Comparison of ENCODE assay signal across 17 cellular contexts in genomic region chr9:3929345-3930150, GRCh38.
"Had no signal": no experiment of that assay in that cellular context is flagged by ENCODE, and none has a peak within 500 bp of the region (broad histone marks: within the 10 kb centered on the region; RNA-seq: fewer than 3 reads in every experiment).

No MANE protein-coding gene starts in this region.

- H3K36me3 ChIP-seq: adrenal gland, colonic mucosa, esophagus squamous epithelium, ovary, right atrium auricular region had no signal

- H3K4me3 ChIP-seq: adrenal gland, colonic mucosa, esophagus squamous epithelium, ovary, right atrium auricular region, tibial nerve had no signal

- H3K27me3 Mint-ChIP-seq: activated CD4-positive, alpha-beta memory T cell treated with anti-CD3 and anti-CD28 coated beads for 36 hours; activated T-cell treated with anti-CD3 and anti-CD28 coated beads, Interleukin-2, amount 50 U/mL, for 24 hours had no signal

- H3K27ac Mint-ChIP-seq: activated CD4-positive, alpha-beta memory T cell treated with anti-CD3 and anti-CD28 coated beads for 36 hours; activated CD4-positive, alpha-beta T cell treated with anti-CD3 and anti-CD28 coated beads for 36 hours; activated T-cell treated with anti-CD3 and anti-CD28 coated beads, Interleukin-2, amount 50 U/mL, for 24 hours; T-helper 17 cell had no signal

- H3K27ac ChIP-seq: adrenal gland, colonic mucosa, esophagus squamous epithelium, ovary, right atrium auricular region, tibial nerve had no signal

- H3K36me3 Mint-ChIP-seq: activated CD4-positive, alpha-beta memory T cell treated with anti-CD3 and anti-CD28 coated beads for 36 hours had no signal

- H3K4me1 Mint-ChIP-seq: T-helper 17 cell had no signal

- H3K4me3 Mint-ChIP-seq: activated CD4-positive, alpha-beta memory T cell treated with anti-CD3 and anti-CD28 coated beads for 36 hours; activated CD4-positive, alpha-beta T cell treated with anti-CD3 and anti-CD28 coated beads for 36 hours; activated naive CD4-positive, alpha-beta T cell treated with anti-CD3 and anti-CD28 coated beads, Interleukin-2, amount 50 U/mL, for 24 hours; activated T-cell treated with anti-CD3 and anti-CD28 coated beads, Interleukin-2, amount 50 U/mL, for 24 hours; neural crest cell; T-helper 17 cell had no signal

- DNase-seq: activated CD4-positive, alpha-beta memory T cell treated with anti-CD3 and anti-CD28 coated beads for 36 hours; activated CD4-positive, alpha-beta T cell treated with anti-CD3 and anti-CD28 coated beads for 36 hours; activated effector memory CD4-positive, alpha-beta T cell treated with anti-CD3 and anti-CD28 coated beads, Interleukin-2, amount 50 U/mL, for 16 hours; activated T-cell treated with anti-CD3 and anti-CD28 coated beads, Interleukin-2, amount 50 U/mL, for 24 hours; adrenal gland; colonic mucosa; esophagus squamous epithelium; hypothalamus; ovary; stimulated activated CD4-positive, alpha-beta T cell treated with anti-CD3 and anti-CD28 coated beads, Interleukin-15, amount 100 ng/mL, for 24 hours; stimulated activated CD4-positive, alpha-beta T cell treated with anti-CD3 and anti-CD28 coated beads, Interleukin-4, amount 100 ng/mL, for 24 hours; stimulated activated naive CD4-positive, alpha-beta T cell; T-helper 17 cell had no signal

- H3K27me3 ChIP-seq: adrenal gland, colonic mucosa, esophagus squamous epithelium, ovary, right atrium auricular region, tibial nerve had no signal

- H3K4me1 ChIP-seq: adrenal gland, colonic mucosa, right atrium auricular region had no signal

- H3K9me3 ChIP-seq: adrenal gland, colonic mucosa, esophagus squamous epithelium, ovary, right atrium auricular region, tibial nerve had no signal

- H3K9me3 Mint-ChIP-seq: activated CD4-positive, alpha-beta memory T cell treated with anti-CD3 and anti-CD28 coated beads for 36 hours; activated naive CD4-positive, alpha-beta T cell treated with anti-CD3 and anti-CD28 coated beads, Interleukin-2, amount 50 U/mL, for 24 hours; activated T-cell treated with anti-CD3 and anti-CD28 coated beads, Interleukin-2, amount 50 U/mL, for 24 hours had no signal
